ENCODE assay signal across 1 cellular context in the genomic region with DNA sequence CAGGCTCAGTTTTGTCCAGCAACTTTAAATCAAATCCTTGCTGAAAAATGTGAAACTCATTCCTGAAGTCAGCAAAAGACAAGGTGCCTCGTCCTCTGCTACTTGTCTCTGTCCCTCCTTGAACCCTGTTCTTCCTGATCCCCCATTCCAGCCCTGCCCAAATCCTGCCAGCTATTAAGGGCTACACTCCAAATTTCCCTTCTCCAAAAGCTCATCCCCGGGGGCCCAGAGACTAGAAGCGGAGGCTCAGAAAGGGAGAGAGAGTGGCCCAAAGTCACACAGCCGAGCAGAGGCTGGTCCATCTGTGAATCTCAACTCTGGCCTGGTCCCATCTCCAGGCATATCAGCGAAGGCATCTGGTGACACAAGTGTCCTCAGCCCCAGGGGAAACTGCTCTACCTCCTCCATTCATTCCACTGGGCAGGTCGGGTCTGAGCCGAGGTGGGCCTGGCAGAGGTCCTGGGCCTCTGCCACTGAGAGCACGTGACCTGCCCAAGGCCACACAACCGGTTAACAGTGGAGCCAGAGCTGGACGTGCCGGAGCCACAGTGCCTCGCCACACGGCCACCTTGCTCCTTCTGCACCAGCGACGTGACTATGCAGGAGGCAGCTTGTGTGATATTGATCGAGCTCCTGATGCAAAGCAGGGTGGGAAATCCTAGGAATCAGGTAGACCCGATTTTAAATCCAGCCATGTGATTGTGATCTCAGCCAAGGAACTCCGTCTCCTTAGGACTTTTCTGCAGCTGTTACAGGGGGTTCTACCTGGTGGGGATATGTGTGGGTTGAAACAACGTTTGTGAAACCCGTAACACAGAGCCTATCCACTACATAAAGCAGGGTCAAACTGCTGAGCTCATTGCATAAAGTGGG.
TF ChIP-seq lines count a peak whose summit lies in the region.

No MANE protein-coding gene starts in this region.

TF ChIP-seq in HepG2, 621 proteins besides CTCF, POLR2A, EP300 and RAD21 (continued from another document and continues in another):
- TF ChIP-seq, protein P1, sequence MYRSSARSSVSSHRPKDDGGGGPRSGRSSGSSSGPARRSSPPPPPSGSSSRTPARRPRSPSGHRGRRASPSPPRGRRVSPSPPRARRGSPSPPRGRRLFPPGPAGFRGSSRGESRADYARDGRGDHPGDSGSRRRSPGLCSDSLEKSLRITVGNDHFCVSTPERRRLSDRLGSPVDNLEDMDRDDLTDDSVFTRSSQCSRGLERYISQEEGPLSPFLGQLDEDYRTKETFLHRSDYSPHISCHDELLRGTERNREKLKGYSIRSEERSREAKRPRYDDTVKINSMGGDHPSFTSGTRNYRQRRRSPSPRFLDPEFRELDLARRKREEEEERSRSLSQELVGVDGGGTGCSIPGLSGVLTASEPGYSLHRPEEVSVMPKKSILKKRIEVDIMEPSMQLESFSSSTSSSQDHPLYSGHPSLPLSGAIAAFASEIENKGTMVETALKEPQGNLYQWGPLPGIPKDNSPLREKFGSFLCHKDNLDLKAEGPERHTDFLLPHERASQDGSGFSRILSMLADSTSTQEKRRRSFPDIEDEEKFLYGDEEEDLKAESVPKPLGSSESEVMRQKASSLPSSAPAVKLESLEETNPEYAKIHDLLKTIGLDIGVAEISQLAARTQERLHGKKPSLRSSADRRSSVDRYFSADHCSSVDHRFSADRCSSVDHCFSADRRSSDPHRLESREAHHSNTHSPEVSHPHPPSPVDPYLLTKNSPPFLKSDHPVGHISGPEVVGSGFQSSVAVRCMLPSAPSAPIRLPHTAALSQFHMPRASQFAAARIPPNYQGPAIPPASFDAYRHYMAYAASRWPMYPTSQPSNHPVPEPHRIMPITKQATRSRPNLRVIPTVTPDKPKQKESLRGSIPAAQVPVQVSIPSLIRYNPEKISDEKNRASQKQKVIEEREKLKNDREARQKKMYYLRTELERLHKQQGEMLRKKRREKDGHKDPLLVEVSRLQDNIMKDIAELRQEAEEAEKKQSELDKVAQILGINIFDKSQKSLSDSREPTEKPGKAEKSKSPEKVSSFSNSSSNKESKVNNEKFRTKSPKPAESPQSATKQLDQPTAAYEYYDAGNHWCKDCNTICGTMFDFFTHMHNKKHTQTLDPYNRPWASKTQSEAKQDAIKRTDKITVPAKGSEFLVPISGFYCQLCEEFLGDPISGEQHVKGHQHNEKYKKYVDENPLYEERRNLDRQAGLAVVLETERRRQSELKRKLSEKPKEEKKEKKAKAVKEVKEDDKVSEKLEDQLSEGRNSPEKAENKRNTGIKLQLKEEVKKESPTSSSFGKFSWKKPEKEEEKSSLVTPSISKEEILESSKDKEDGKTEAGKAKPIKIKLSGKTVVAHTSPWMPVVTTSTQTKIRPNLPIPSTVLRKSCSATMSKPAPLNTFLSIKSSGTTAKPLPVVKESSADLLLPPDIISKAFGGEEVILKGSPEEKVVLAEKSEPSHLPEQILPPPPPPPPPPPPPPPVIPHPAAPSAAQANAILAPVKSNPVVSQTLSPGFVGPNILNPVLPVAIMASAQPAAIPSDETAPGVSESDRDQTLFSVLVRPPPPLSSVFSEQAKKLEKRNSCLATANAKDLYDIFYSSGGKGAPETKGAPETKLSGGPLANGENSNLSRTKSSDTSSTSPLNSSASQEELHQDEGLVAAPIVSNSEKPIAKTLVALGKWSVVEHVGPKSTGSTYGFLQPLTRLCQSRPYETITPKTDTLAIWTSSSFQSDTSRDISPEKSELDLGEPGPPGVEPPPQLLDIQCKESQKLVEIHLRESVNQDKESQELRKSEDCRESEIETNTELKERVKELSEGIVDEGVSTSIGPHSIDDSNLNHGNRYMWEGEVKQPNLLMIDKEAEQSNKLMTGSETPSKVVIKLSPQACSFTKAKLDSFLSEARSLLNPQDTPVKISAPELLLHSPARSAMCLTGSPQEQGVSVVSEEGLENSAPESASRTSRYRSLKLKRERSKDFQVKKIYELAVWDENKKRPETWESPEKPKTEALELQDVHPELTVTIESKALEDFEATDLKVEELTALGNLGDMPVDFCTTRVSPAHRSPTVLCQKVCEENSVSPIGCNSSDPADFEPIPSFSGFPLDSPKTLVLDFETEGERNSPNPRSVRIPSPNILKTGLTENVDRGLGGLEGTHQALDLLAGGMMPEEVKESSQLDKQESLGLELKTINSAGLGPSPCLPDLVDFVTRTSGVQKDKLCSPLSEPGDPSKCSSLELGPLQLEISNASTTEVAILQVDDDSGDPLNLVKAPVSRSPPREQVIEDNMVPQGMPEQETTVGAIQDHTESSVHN (CRISPR knock-in tag; IDR thresholded peaks at IDR 0.05): no peak
- TF ChIP-seq NONO (IDR thresholded peaks at IDR 0.05): no peak
- TF ChIP-seq NONO (CRISPR knock-in tag; conservative IDR thresholded peaks at IDR 0.05): 0 out of 2 replicates have a peak, but pooled peaks have one; percentile 14
- TF ChIP-seq ZNF792 (CRISPR knock-in tag; IDR thresholded peaks at IDR 0.05): peak; percentile 38; the same call in 1 of the 2 replicates
- peak; percentile 50; the same call in 1 of the 2 replicates for TF ChIP-seq ZBTB42 (CRISPR knock-in tag; IDR thresholded peaks at IDR 0.05)
- TF ChIP-seq ZNF891 (CRISPR knock-in tag; IDR thresholded peaks at IDR 0.05): peak; percentile 67; the same call in 1 of the 2 replicates
- peak; percentile 77; the same call in 1 of the 2 replicates for TF ChIP-seq FOXC1 (CRISPR knock-in tag; IDR thresholded peaks at IDR 0.05; ENCODE audit: borderline replicate concordance)
- 0 out of 2 replicates have a peak, but pooled peaks have one; percentile 68 for TF ChIP-seq AHR (CRISPR knock-in tag; IDR thresholded peaks at IDR 0.05)
- no peak for TF ChIP-seq ZNF468 (CRISPR knock-in tag; IDR thresholded peaks at IDR 0.05)
- TF ChIP-seq, protein P2, sequence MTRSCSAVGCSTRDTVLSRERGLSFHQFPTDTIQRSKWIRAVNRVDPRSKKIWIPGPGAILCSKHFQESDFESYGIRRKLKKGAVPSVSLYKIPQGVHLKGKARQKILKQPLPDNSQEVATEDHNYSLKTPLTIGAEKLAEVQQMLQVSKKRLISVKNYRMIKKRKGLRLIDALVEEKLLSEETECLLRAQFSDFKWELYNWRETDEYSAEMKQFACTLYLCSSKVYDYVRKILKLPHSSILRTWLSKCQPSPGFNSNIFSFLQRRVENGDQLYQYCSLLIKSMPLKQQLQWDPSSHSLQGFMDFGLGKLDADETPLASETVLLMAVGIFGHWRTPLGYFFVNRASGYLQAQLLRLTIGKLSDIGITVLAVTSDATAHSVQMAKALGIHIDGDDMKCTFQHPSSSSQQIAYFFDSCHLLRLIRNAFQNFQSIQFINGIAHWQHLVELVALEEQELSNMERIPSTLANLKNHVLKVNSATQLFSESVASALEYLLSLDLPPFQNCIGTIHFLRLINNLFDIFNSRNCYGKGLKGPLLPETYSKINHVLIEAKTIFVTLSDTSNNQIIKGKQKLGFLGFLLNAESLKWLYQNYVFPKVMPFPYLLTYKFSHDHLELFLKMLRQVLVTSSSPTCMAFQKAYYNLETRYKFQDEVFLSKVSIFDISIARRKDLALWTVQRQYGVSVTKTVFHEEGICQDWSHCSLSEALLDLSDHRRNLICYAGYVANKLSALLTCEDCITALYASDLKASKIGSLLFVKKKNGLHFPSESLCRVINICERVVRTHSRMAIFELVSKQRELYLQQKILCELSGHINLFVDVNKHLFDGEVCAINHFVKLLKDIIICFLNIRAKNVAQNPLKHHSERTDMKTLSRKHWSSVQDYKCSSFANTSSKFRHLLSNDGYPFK (CRISPR knock-in tag; IDR thresholded peaks at IDR 0.05; ENCODE audit: borderline replicate concordance): 0 out of 2 replicates have a peak, but pooled peaks have one; percentile 49
- TF ChIP-seq PATZ1 (CRISPR knock-in tag; IDR thresholded peaks at IDR 0.05): 0 out of 2 replicates have a peak, but pooled peaks have one; percentile 20
- TF ChIP-seq MAFG (CRISPR knock-in tag; IDR thresholded peaks at IDR 0.05): 0 out of 2 replicates have a peak, but pooled peaks have one; percentile 15
- 0 out of 2 replicates have a peak, but pooled peaks have one; percentile 35 for TF ChIP-seq ZNF30 (CRISPR knock-in tag; IDR thresholded peaks at IDR 0.05)
- TF ChIP-seq NCOA1 (CRISPR knock-in tag; IDR thresholded peaks at IDR 0.05): peak; percentile 73; the same call in 1 of the 2 replicates
- no peak for TF ChIP-seq RFXAP (CRISPR knock-in tag; IDR thresholded peaks at IDR 0.05; ENCODE audit: borderline replicate concordance)
- TF ChIP-seq, protein P3, sequence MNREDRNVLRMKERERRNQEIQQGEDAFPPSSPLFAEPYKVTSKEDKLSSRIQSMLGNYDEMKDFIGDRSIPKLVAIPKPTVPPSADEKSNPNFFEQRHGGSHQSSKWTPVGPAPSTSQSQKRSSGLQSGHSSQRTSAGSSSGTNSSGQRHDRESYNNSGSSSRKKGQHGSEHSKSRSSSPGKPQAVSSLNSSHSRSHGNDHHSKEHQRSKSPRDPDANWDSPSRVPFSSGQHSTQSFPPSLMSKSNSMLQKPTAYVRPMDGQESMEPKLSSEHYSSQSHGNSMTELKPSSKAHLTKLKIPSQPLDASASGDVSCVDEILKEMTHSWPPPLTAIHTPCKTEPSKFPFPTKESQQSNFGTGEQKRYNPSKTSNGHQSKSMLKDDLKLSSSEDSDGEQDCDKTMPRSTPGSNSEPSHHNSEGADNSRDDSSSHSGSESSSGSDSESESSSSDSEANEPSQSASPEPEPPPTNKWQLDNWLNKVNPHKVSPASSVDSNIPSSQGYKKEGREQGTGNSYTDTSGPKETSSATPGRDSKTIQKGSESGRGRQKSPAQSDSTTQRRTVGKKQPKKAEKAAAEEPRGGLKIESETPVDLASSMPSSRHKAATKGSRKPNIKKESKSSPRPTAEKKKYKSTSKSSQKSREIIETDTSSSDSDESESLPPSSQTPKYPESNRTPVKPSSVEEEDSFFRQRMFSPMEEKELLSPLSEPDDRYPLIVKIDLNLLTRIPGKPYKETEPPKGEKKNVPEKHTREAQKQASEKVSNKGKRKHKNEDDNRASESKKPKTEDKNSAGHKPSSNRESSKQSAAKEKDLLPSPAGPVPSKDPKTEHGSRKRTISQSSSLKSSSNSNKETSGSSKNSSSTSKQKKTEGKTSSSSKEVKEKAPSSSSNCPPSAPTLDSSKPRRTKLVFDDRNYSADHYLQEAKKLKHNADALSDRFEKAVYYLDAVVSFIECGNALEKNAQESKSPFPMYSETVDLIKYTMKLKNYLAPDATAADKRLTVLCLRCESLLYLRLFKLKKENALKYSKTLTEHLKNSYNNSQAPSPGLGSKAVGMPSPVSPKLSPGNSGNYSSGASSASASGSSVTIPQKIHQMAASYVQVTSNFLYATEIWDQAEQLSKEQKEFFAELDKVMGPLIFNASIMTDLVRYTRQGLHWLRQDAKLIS (CRISPR knock-in tag; IDR thresholded peaks at IDR 0.05): no peak
- TF ChIP-seq ZMYM4 (CRISPR knock-in tag; IDR thresholded peaks at IDR 0.05): peak; percentile 63; the same call in 1 of the 2 replicates
- TF ChIP-seq SP1 (IDR thresholded peaks at IDR 0.05): no peak
- TF ChIP-seq SP1 (CRISPR knock-in tag; IDR thresholded peaks at IDR 0.05): 0 out of 2 replicates have a peak, but pooled peaks have one; percentile 23
- TF ChIP-seq ZNF747 (CRISPR knock-in tag; IDR thresholded peaks at IDR 0.05; ENCODE audit: borderline replicate concordance): 0 out of 2 replicates have a peak, but pooled peaks have one; percentile 31
- peak; percentile 73 for TF ChIP-seq IKZF4 (CRISPR knock-in tag; IDR thresholded peaks at IDR 0.05; ENCODE audit: borderline replicate concordance, low read depth, not compliant biosample characterization)
- TF ChIP-seq, protein P4, sequence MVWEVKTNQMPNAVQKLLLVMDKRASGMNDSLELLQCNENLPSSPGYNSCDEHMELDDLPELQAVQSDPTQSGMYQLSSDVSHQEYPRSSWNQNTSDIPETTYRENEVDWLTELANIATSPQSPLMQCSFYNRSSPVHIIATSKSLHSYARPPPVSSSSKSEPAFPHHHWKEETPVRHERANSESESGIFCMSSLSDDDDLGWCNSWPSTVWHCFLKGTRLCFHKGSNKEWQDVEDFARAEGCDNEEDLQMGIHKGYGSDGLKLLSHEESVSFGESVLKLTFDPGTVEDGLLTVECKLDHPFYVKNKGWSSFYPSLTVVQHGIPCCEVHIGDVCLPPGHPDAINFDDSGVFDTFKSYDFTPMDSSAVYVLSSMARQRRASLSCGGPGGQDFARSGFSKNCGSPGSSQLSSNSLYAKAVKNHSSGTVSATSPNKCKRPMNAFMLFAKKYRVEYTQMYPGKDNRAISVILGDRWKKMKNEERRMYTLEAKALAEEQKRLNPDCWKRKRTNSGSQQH (CRISPR knock-in tag; IDR thresholded peaks at IDR 0.05; ENCODE audit: low read depth): 0 out of 2 replicates have a peak, but pooled peaks have one; percentile 26
- peak; percentile 69; the same call in 1 of the 2 replicates for TF ChIP-seq ZNF350 (CRISPR knock-in tag; IDR thresholded peaks at IDR 0.05; ENCODE audit: borderline replicate concordance, low read depth)
- TF ChIP-seq BCL6 (CRISPR knock-in tag; IDR thresholded peaks at IDR 0.05): no peak
- TF ChIP-seq ZIK1 (CRISPR knock-in tag; IDR thresholded peaks at IDR 0.05; ENCODE audit: borderline replicate concordance, low read depth): peak; percentile 83; the same call in 1 of the 2 replicates
- TF ChIP-seq NFYB (CRISPR knock-in tag; IDR thresholded peaks at IDR 0.05): peak; percentile 5; the same call in 1 of the 2 replicates
- TF ChIP-seq ZNF160 (CRISPR knock-in tag; IDR thresholded peaks at IDR 0.05): no peak
- TF ChIP-seq ZNF205 (CRISPR knock-in tag; IDR thresholded peaks at IDR 0.05): peak; percentile 67; the same call in 1 of the 2 replicates
- TF ChIP-seq DPF2 (CRISPR knock-in tag; IDR thresholded peaks at IDR 0.05; ENCODE audit: borderline replicate concordance, low read depth): 0 out of 2 replicates have a peak, but pooled peaks have one; percentile 16
